ENCODE assay signal across 35 cellular contexts in the genomic region with DNA sequence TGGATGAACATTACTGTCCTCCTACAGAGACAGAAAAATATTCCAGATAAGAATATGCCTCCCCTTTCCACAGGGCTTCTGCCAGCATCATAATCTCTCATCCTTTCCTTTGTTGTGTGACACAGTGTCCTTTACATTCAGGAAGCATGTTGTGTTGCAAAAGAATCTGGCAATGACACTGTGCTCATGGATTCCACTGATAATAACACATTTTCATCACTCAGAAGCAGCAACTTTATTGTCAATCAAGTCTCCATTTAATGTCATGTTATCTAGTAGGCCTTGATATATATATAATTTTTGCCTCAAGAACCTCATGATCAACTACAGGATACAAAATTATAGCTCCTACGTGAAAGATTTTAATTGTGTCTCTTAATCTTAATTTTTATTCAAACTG.
"Had no signal": no experiment of that assay in that cellular context is flagged by ENCODE, and none has a peak within 500 bp of the region (broad histone marks: within the 10 kb centered on the region; RNA-seq: fewer than 3 reads in every experiment).

No MANE protein-coding gene starts in this region.

- H3K4me2 ChIP-seq: KMS-11 had no signal

- H3K4me3 ChIP-seq: MG63 had no signal

- H3K9ac ChIP-seq: KMS-11 had no signal

- H3K36me3 ChIP-seq: MG63 had no signal

- H3K27ac ChIP-seq: KMS-11 had no signal

- H3K9me3 ChIP-seq: MG63 had no signal

- DNase-seq: Karpas-422, Kasumi-1, KBM-7, KG1, MG63, MM.1S, MV-4-11, NCI-H1048, NCI-H1092, NCI-H1092 treated with DMSO at 0.1 percent for 48 hours, NCI-H1105, NCI-H1105 treated with DMSO at 0.1 percent for 48 hours, NCI-H1417, NCI-H1417 treated with DMSO at 0.1 percent for 48 hours, NCI-H1436, NCI-H1436 treated with DMSO at 0.1 percent for 48 hours, NCI-H146, NCI-H1694, NCI-H1694 treated with DMSO at 0.1 percent for 48 hours, NCI-H187, NCI-H187 treated with DMSO at 0.1 percent for 48 hours, NCI-H1930, NCI-H2029, NCI-H2029 treated with DMSO at 0.1 percent for 48 hours, NCI-H2081, NCI-H2081 treated with DMSO at 0.1 percent for 48 hours, NCI-H2107, NCI-H2171, NCI-H2171 treated with DMSO at 0.1 percent for 48 hours, NCI-H2227 treated with DMSO at 0.1 percent for 48 hours, NCI-H226, NCI-H345, NCI-H446, NCI-H446 treated with DMSO at 0.1 percent for 48 hours had no signal
